Comparison of ENCODE assay signal across 9 cellular contexts in the genomic region with DNA sequence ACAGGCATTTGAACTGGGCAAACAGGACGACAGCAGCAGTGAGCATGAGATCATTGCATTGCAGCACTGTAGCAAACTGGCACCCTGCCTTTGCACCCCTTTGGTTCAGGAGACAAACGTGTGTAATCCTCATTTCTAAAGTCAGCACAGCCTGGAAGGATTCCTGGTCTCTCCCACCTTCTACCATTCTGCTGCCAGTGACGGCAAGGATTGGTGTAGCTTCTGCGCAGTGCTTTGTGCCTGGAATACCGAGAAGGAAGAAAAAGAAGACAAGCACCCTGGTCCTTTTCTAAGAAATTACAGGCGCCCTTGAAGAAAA.
A peak's percentile ranks its signal among the peaks of the same experiment; 100 is the strongest.
DNase-seq lines count a peak whose midpoint lies in the region; ATAC-seq and FAIRE-seq lines count a peak whose summit lies in the region.
"Had no signal": no experiment of that assay in that cellular context is flagged by ENCODE, and none has a peak within 500 bp of the region (broad histone marks: within the 10 kb centered on the region; RNA-seq: fewer than 3 reads in every experiment).

No MANE protein-coding gene starts in this region.

- peaks cover 6% of the 10 kb centered on the region; the same call in 1 of the 2 replicates for H3K9me3 ChIP-seq in SK-N-MC (ENCODE audit: low read depth, low read length)
- H3K9me3 ChIP-seq in small intestine (ENCODE audit: control insufficient read depth, low read depth), result peaks cover 2% of the 10 kb centered on the region

- H3K27ac ChIP-seq in SK-N-MC (peak overlapping the region; percentile 95), small intestine (ENCODE audit: low read depth in 1 of 2, low read length in 1 of 2) (peak overlapping the region in 1 of 2 donors; percentile 22)

- H3K4me1 ChIP-seq in small intestine (ENCODE audit: control insufficient read depth in 2 of 2, insufficient read depth in 1 of 2, low read depth in 1 of 2, low read length in 1 of 2), result no peaks in the 10 kb centered on the region

- peak overlapping the region; percentile 91 for H3K4me3 ChIP-seq in SK-N-MC
- no peak overlapping the region for H3K4me3 ChIP-seq in small intestine (ENCODE audit: low read depth in 1 of 2, low read length in 2 of 2)

- peaks cover 12% of the 10 kb centered on the region for H3K36me3 ChIP-seq in SK-N-MC (ENCODE audit: insufficient read depth, low read length)
- H3K36me3 ChIP-seq in small intestine (ENCODE audit: control insufficient read depth in 2 of 2, insufficient read depth in 2 of 2, low read length in 2 of 2), result no peaks in the 10 kb centered on the region

- no peaks in the 10 kb centered on the region for H3K27me3 ChIP-seq in small intestine (ENCODE audit: control insufficient read depth in 2 of 2, insufficient read depth in 2 of 2, low read length in 2 of 2)

- intact Hi-C loops in posterior vena cava (cut with DNase I), result loop anchor here in 1 of 2 donors (10.0 kb wide), 1 partner anchor 50 kb away; no protein-coding TSS in a partner anchor

- ATAC-seq in GM21619 (IDR thresholded peaks at IDR 0.05; ENCODE audit: unreplicated experiment), result no peak
- ATAC-seq: stimulated activated effector memory CD8-positive, alpha-beta T cell treated with anti-CD3 and anti-CD28 coated beads, Interleukin-12 subunit alpha, Interleukin-12 subunit beta, amount 100 ng/mL, for 72 hours had no signal

- WGBS in small intestine, 3 donors, result 60 to 69% (median 65%) methylated on average over 6 of the region's 6 CpGs

- H3K9ac ChIP-seq in SK-N-MC (ENCODE audit: insufficient read length), result peak overlapping the region; percentile 85

- FAIRE-seq in small intestine (lab: Jason Lieb, UNC), result no peak

- DNase-seq in DMS 273 treated with DMSO at 0.1 percent for 48 hours (lab: John Stamatoyannopoulos, UW) (peak; percentile 29), SK-N-MC (ENCODE audit: low read depth, low spot score) (no peak), fibroblast of the conjunctiva (ENCODE audit: low read depth) (peak; percentile 83), posterior vena cava (ENCODE audit: low spot score) (peak; percentile 87), NCI-H1694 (lab: John Stamatoyannopoulos, UW) (no peak), small intestine (no peak)
- DNase-seq in stimulated activated CD4-positive, alpha-beta T cell treated with anti-CD3 and anti-CD28 coated beads, Interleukin-4, amount 100 ng/mL, for 4 hours, result no peak

Comparison
In these comparisons a context has a peak if more than half of its experiments do, and no peak if none do; other contexts are left out.
1. DNase-seq: peak in DMS 273 treated with DMSO at 0.1 percent for 48 hours (single experiment), fibroblast of the conjunctiva (single experiment) and posterior vena cava (single experiment); none in SK-N-MC (single experiment), stimulated activated CD4-positive, alpha-beta T cell treated with anti-CD3 and anti-CD28 coated beads, Interleukin-4, amount 100 ng/mL, for 4 hours (0 of 2), NCI-H1694 (single experiment) and small intestine (single experiment).